ENCODE assay signal across 29 cellular contexts in genomic region chr3:43650345-43650744, GRCh38.
"Had no signal": no experiment of that assay in that cellular context is flagged by ENCODE, and none has a peak within 500 bp of the region (broad histone marks: within the 10 kb centered on the region; RNA-seq: fewer than 3 reads in every experiment).

No MANE protein-coding gene starts in this region.

- H3K4me1 Mint-ChIP-seq: natural killer cell; stimulated activated memory B cell treated with anti-CD40 and anti-IgM and Interleukin-4, amounts not matched to agents 10 μg/mL and 1 μg/mL and 100 μg/mL, for 72 hours; stimulated activated naive CD8-positive, alpha-beta T cell treated with anti-CD3 and anti-CD28 coated beads, Interleukin-15, amount 100 ng/mL, for 72 hours had no signal

- H3K4me2 ChIP-seq: smooth muscle cell had no signal

- H3K9me3 Mint-ChIP-seq: naive thymus-derived CD4-positive, alpha-beta T cell; natural killer cell; neural progenitor cell; stimulated activated memory B cell treated with anti-CD40 and anti-IgM and Interleukin-4, amounts not matched to agents 10 μg/mL and 1 μg/mL and 100 μg/mL, for 72 hours; stimulated activated naive CD8-positive, alpha-beta T cell treated with anti-CD3 and anti-CD28 coated beads, Interleukin-15, amount 100 ng/mL, for 72 hours; type B pancreatic cell had no signal

- H3K27ac ChIP-seq: neural progenitor cell, ovary, psoas muscle, skin epidermis, spleen, suprapubic skin, testis, tibial artery, transverse colon, upper lobe of right lung, uterus had no signal

- H3K27ac Mint-ChIP-seq: natural killer cell; nephron; neural progenitor cell; stimulated activated memory B cell treated with anti-CD40 and anti-IgM and Interleukin-4, amounts not matched to agents 10 μg/mL and 1 μg/mL and 100 μg/mL, for 72 hours; type B pancreatic cell had no signal

- ATAC-seq: naive thymus-derived CD4-positive, alpha-beta T cell; natural killer cell; sciatic nerve; stimulated activated memory B cell treated with anti-CD40 and anti-IgM and Interleukin-4, amounts not matched to agents 10 μg/mL and 1 μg/mL and 100 μg/mL, for 72 hours; stimulated activated naive CD8-positive, alpha-beta T cell treated with anti-CD3 and anti-CD28 coated beads, Interleukin-15, amount 100 ng/mL, for 72 hours; stimulated activated naive CD8-positive, alpha-beta T cell treated with anti-CD3 and anti-CD28 coated beads, Interleukin-15, Interleukin-2, amounts not matched to agents 100 U/mL and 50 U/mL, for 24 hours had no signal

- H3K27me3 ChIP-seq: neural progenitor cell, ovary, suprapubic skin, testis, tibial artery, transverse colon, upper lobe of right lung, uterus had no signal

- DNase-seq: naive thymus-derived CD4-positive, alpha-beta T cell; natural killer cell; occipital lobe; ovary; psoas muscle; right cardiac atrium; spleen; stimulated activated CD4-positive, alpha-beta T cell treated with anti-CD3 and anti-CD28 coated beads, Interleukin-12 subunit alpha, Interleukin-12 subunit beta, amount 100 ng/mL, for 4 hours; stimulated activated CD4-positive, alpha-beta T cell treated with anti-CD3 and anti-CD28 coated beads, Interleukin-1b, Interleukin-23, amount 100 ng/mL, for 48 hours; stimulated activated CD4-positive, alpha-beta T cell treated with anti-CD3 and anti-CD28 coated beads, Interleukin-4, amount 100 ng/mL, for 1 hour; stimulated activated CD4-positive, alpha-beta T cell treated with anti-CD3 and anti-CD28 coated beads, Interleukin-4, amount 100 ng/mL, for 4 hours; stimulated activated CD8-positive, alpha-beta memory T cell treated with anti-CD3 and anti-CD28 coated beads, Interleukin-4, amount 100 ng/mL, for 48 hours; stimulated activated naive CD4-positive, alpha-beta T cell; stimulated activated naive CD8-positive, alpha-beta T cell treated with anti-CD3 and anti-CD28 coated beads, Interleukin-15, amount 100 ng/mL, for 72 hours; stimulated activated naive CD8-positive, alpha-beta T cell treated with anti-CD3 and anti-CD28 coated beads, Interleukin-15, Interleukin-2, amounts not matched to agents 100 U/mL and 50 U/mL, for 24 hours; substantia nigra; testis; tibial artery; uterus had no signal

- H3K4me3 ChIP-seq: neural progenitor cell, ovary, skin epidermis, smooth muscle cell, suprapubic skin, testis, tibial artery, uterus had no signal

- H3K4me3 Mint-ChIP-seq: naive thymus-derived CD4-positive, alpha-beta T cell; natural killer cell; nephron; neural progenitor cell; stimulated activated memory B cell treated with anti-CD40 and anti-IgM and Interleukin-4, amounts not matched to agents 10 μg/mL and 1 μg/mL and 100 μg/mL, for 72 hours; stimulated activated naive CD8-positive, alpha-beta T cell treated with anti-CD3 and anti-CD28 coated beads, Interleukin-15, amount 100 ng/mL, for 72 hours; type B pancreatic cell had no signal

- H3K36me3 ChIP-seq: neural progenitor cell, ovary, spleen, suprapubic skin, tibial artery, transverse colon, upper lobe of right lung, uterus had no signal

- H3K36me3 Mint-ChIP-seq: naive thymus-derived CD4-positive, alpha-beta T cell; natural killer cell; stimulated activated memory B cell treated with anti-CD40 and anti-IgM and Interleukin-4, amounts not matched to agents 10 μg/mL and 1 μg/mL and 100 μg/mL, for 72 hours; type B pancreatic cell had no signal

- H3K9me3 ChIP-seq: ovary, psoas muscle, spleen, suprapubic skin, testis, tibial artery, transverse colon, upper lobe of right lung, uterus had no signal

- H3K4me1 ChIP-seq: suprapubic skin, testis, upper lobe of right lung, uterus had no signal

- H3K9ac ChIP-seq: neural progenitor cell had no signal

- H3K27me3 Mint-ChIP-seq: type B pancreatic cell had no signal
